Comparison of ENCODE assay signal across 20 cellular contexts in the genomic region with DNA sequence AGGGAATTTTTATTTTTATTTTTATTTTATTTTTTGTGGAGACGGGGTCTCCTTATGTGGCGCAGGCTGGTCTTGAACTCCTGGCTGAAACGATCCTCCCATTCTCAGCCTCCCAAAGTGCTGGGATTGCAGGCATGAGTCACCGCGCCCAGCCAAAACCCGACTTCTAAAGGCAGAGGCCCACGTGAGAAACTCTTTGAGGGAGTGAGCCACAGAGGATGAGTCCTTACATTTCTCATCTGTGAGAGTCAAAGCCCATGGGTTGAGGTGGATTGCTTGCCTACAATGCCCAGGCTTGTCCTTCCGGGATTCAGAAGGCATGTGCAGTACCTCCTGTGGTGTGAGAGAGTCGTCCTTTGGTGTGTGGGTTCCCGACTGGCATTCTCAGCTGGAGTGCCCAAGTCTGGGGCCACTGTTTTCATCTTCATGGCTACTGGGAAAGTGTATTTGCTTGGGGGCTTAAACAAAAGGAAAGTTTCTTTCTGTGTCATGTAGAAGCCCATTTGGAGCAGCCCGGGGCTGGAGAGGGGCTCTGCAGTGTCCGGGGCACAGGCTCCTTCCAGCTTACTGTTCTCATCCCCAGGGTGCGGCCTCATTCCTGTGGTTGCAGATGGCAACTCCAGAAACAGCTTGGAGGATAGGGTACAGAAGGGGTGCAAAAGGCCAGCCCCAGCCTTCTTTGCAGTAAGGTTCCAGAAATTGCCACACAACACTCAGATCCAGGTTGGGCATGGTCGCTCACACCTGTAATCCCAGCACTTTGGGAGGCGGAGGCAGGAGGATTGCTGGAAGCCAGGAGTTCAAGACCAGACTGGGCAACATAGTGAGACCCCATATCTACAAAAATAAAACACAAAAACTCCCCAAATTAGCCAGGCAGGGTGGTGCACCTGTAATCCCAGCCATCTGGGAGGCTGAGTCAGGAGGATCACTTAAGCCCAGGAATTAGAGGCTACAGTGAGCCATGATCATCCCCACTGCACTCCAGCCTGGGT. TPM values are rescaled to one million over a fixed set of nuclear protein-coding genes. Genes with fewer than 3 reads are reported as not detected.
DNase-seq lines count a peak whose midpoint lies in the region; ATAC-seq and TF ChIP-seq lines count a peak whose summit lies in the region.
"Had no signal": no experiment of that assay in that cellular context is flagged by ENCODE, and none has a peak within 500 bp of the region (broad histone marks: within the 10 kb centered on the region; RNA-seq: fewer than 3 reads in every experiment).

No MANE protein-coding gene starts in this region.

- no peak for TF ChIP-seq POLR2A in sigmoid colon (IDR thresholded peaks at IDR 0.05)

- POLR2A ChIA-PET in PC-9 (lab: Charles Lee; ENCODE audit: unreplicated experiment) = interaction anchor here (0.6 to 0.7 kb wide), 2 partner anchors 62 to 965 kb away, joined by 3 to 9 read pairs; a partner anchor contains a TSS
- POLR2A ChIA-PET in activated CD8-positive, alpha-beta T cell treated with anti-CD3 and anti-CD28 coated beads for 36 hours (lab: Charles Lee) = no interaction called here

- no peak overlapping the region for H3K4me3 Mint-ChIP-seq in activated naive CD4-positive, alpha-beta T cell treated with anti-CD3 and anti-CD28 coated beads, Interleukin-2, amount 10 ng/mL, durations not matched to agents 7 days and 5 days
- H3K4me3 Mint-ChIP-seq in activated CD8-positive, alpha-beta T cell treated with anti-CD3 and anti-CD28 coated beads for 36 hours = no peak overlapping the region
- H3K4me3 Mint-ChIP-seq: activated T-cell treated with anti-CD3 and anti-CD28 coated beads, Interleukin-2, amount 50 U/mL, for 72 hours had no signal

- no peaks in the 10 kb centered on the region for H3K27me3 ChIP-seq in PC-9 (ENCODE audit: insufficient read depth, low read depth)
- peaks cover 0 to 20% (median 2%) of the 10 kb centered on the region in 3 donors for H3K27me3 ChIP-seq in sigmoid colon
- H3K27me3 ChIP-seq: adrenal gland, pancreas, uterus had no signal

- BruUV-seq in PC-9 (replicated peaks; lab: Mats Ljungman, UMichigan) = no TSS peak

- H4K20me1 ChIP-seq in PC-9 (ENCODE audit: insufficient read depth) = no peaks in the 10 kb centered on the region

- no peaks in the 10 kb centered on the region for H3K36me3 Mint-ChIP-seq in activated naive CD4-positive, alpha-beta T cell treated with anti-CD3 and anti-CD28 coated beads, Interleukin-2, amount 10 ng/mL, durations not matched to agents 7 days and 5 days
- no peaks in the 10 kb centered on the region for H3K36me3 Mint-ChIP-seq in activated CD8-positive, alpha-beta T cell treated with anti-CD3 and anti-CD28 coated beads for 36 hours (ENCODE audit: low read depth)

- intact Hi-C loops in PC-9 (cut with micrococcal nuclease; ENCODE audit: unreplicated experiment) (no loop called here), sigmoid colon (cut with DNase I) (loop anchor here (10.0 kb wide), 1 partner anchor 923 kb away; no protein-coding TSS in a partner anchor)
- intact Hi-C loops in activated CD8-positive, alpha-beta T cell treated with anti-CD3 and anti-CD28 coated beads for 36 hours (cut with micrococcal nuclease) = no loop called here

- peaks cover 38% of the 10 kb centered on the region for H3K27me3 Mint-ChIP-seq in activated naive CD4-positive, alpha-beta T cell treated with anti-CD3 and anti-CD28 coated beads, Interleukin-2, amount 10 ng/mL, durations not matched to agents 7 days and 5 days
- peaks cover 6% of the 10 kb centered on the region for H3K27me3 Mint-ChIP-seq in activated CD8-positive, alpha-beta T cell treated with anti-CD3 and anti-CD28 coated beads for 36 hours

- WGBS in sigmoid colon, 2 donors = 77 to 84% methylated on average over 15 of the region's 15 CpGs

- H3K4me1 Mint-ChIP-seq in activated naive CD4-positive, alpha-beta T cell treated with anti-CD3 and anti-CD28 coated beads, Interleukin-2, amount 10 ng/mL, durations not matched to agents 7 days and 5 days = peaks cover 8% of the 10 kb centered on the region
- no peaks in the 10 kb centered on the region for H3K4me1 Mint-ChIP-seq in activated CD8-positive, alpha-beta T cell treated with anti-CD3 and anti-CD28 coated beads for 36 hours (ENCODE audit: low read depth)

- H3K79me2 ChIP-seq in PC-9 (ENCODE audit: low read depth) = no peaks in the 10 kb centered on the region

- H3K4me2 ChIP-seq in PC-9 = no peak overlapping the region

- no peak overlapping the region for H2AFZ ChIP-seq in PC-9

- no peak overlapping the region for H3K27ac Mint-ChIP-seq in activated naive CD4-positive, alpha-beta T cell treated with anti-CD3 and anti-CD28 coated beads, Interleukin-2, amount 10 ng/mL, durations not matched to agents 7 days and 5 days
- no peak overlapping the region for H3K27ac Mint-ChIP-seq in activated CD8-positive, alpha-beta T cell treated with anti-CD3 and anti-CD28 coated beads for 36 hours
- H3K27ac Mint-ChIP-seq: activated T-cell treated with anti-CD3 and anti-CD28 coated beads, Interleukin-2, amount 50 U/mL, for 72 hours had no signal

- H3K4me3 ChIP-seq in PC-9 = no peak overlapping the region
- no peak overlapping the region for H3K4me3 ChIP-seq in epithelial cell of esophagus (ENCODE audit: low read length)
- H3K4me3 ChIP-seq in sigmoid colon = no peak overlapping the region
- H3K4me3 ChIP-seq: adrenal gland, pancreas, uterus had no signal

- H3K36me3 ChIP-seq in PC-9 (ENCODE audit: low read depth) (no peaks in the 10 kb centered on the region), sigmoid colon (no peaks in the 10 kb centered on the region)
- H3K36me3 ChIP-seq: adrenal gland, pancreas, uterus had no signal

- no peaks in the 10 kb centered on the region for H3K4me1 ChIP-seq in PC-9 (replicated peaks; ENCODE audit: insufficient read depth)
- no peaks in the 10 kb centered on the region for H3K4me1 ChIP-seq in sigmoid colon
- H3K4me1 ChIP-seq: adrenal gland, pancreas, uterus had no signal

- no peaks in the 10 kb centered on the region for H3K9me3 Mint-ChIP-seq in activated naive CD4-positive, alpha-beta T cell treated with anti-CD3 and anti-CD28 coated beads, Interleukin-2, amount 10 ng/mL, durations not matched to agents 7 days and 5 days
- no peaks in the 10 kb centered on the region for H3K9me3 Mint-ChIP-seq in activated CD8-positive, alpha-beta T cell treated with anti-CD3 and anti-CD28 coated beads for 36 hours
- H3K9me3 Mint-ChIP-seq: activated T-cell treated with anti-CD3 and anti-CD28 coated beads, Interleukin-2, amount 50 U/mL, for 72 hours had no signal

- no peaks in the 10 kb centered on the region for H3F3A ChIP-seq in PC-9 (ENCODE audit: insufficient read depth, low read depth)

- no peaks in the 10 kb centered on the region for H3K9me2 ChIP-seq in PC-9 (ENCODE audit: insufficient read depth)

- TF ChIP-seq CTCF in PC-9 (conservative IDR thresholded peaks at IDR 0.05) = no peak
- no peak for TF ChIP-seq CTCF in epithelial cell of esophagus (IDR thresholded peaks at IDR 0.05; ENCODE audit: insufficient read depth, low read depth, low read length, missing control alignments)
- no peak for TF ChIP-seq CTCF in sigmoid colon (IDR thresholded peaks at IDR 0.05)
- TF ChIP-seq CTCF in activated CD8-positive, alpha-beta T cell treated with anti-CD3 and anti-CD28 coated beads for 36 hours (IDR thresholded peaks at IDR 0.05) = no peak

- TF ChIP-seq EP300 in sigmoid colon (IDR thresholded peaks at IDR 0.05) = no peak

- H3K9me3 ChIP-seq in PC-9 (ENCODE audit: insufficient read depth, low read depth) (no peaks in the 10 kb centered on the region), sigmoid colon (no peaks in the 10 kb centered on the region)
- H3K9me3 ChIP-seq: adrenal gland, pancreas, uterus had no signal

- CTCF ChIA-PET in activated naive CD4-positive, alpha-beta T cell treated with anti-CD3 and anti-CD28 coated beads, Interleukin-2, amount 10 ng/mL, durations not matched to agents 7 days and 5 days (lab: Charles Lee) = no interaction called here
- CTCF ChIA-PET in PC-9 (lab: Charles Lee) = no interaction called here
- CTCF ChIA-PET in activated CD8-positive, alpha-beta T cell treated with anti-CD3 and anti-CD28 coated beads for 36 hours (lab: Charles Lee) = no interaction called here

- no peak for ATAC-seq in HG02970 (IDR thresholded peaks at IDR 0.05; ENCODE audit: low FRiP score, unreplicated experiment)
- no peak for ATAC-seq in activated CD8-positive, alpha-beta T cell treated with anti-CD3 and anti-CD28 coated beads for 36 hours
- ATAC-seq: activated T-cell treated with anti-CD3 and anti-CD28 coated beads, Interleukin-2, amount 50 U/mL, for 72 hours; left ventricle myocardium superior; pancreas had no signal

- H3K27ac ChIP-seq in PC-9 (no peak overlapping the region), sigmoid colon (no peak overlapping the region)
- H3K27ac ChIP-seq: adrenal gland, pancreas, uterus, VCaP had no signal

- DNase-seq in activated naive CD4-positive, alpha-beta T cell treated with anti-CD3 and anti-CD28 coated beads, Interleukin-2, amount 10 ng/mL, durations not matched to agents 7 days and 5 days = peak; percentile 15
- no peak for DNase-seq in activated naive CD4-positive, alpha-beta T cell treated with anti-CD3 and anti-CD28 coated beads, Interleukin-2, amount 50 U/mL, for 16 hours
- DNase-seq in PC-9 (peak; percentile 29 to 41), epithelial cell of esophagus (ENCODE audit: low read depth) (peak; percentile 99), sigmoid colon (peak; percentile 40), NCI-H1694 (lab: John Stamatoyannopoulos, UW) (no peak)
- DNase-seq in activated CD8-positive, alpha-beta T cell treated with anti-CD3 and anti-CD28 coated beads for 36 hours = no peak
- DNase-seq: ACHN; activated T-cell treated with anti-CD3 and anti-CD28 coated beads, Interleukin-2, amount 50 U/mL, for 72 hours; adrenal gland; DMS79 treated with DMSO at 0.1 percent for 48 hours; IMR-90; left ventricle myocardium superior; NCI-H1092; pancreas; T-helper 1 cell; uterus had no signal

RNA-seq across cellular contexts. Expression of a gene that starts 29.4 kb away (rescaled TPM):
- total RNA-seq in PC-9 (2021) (not detected in 2 replicates), sigmoid colon (1 to 10 TPM; 7.5 to 9.1 (median 8.6) TPM)
- 1 to 10 TPM; 3.9 to 4.2 (median 3.9) TPM for polyA plus RNA-seq in sigmoid colon
- total RNA-seq in activated CD8-positive, alpha-beta T cell treated with anti-CD3 and anti-CD28 coated beads for 36 hours = not detected
- total RNA-seq: endothelial cell of umbilical vein, IMR-90 had no signal
- polyA plus RNA-seq: endothelial cell of umbilical vein, IMR-90 had no signal

RNA-seq across cellular contexts. Expression of a gene that starts 47.9 kb away (rescaled TPM):
- 138 and 200 TPM in 2 replicates for total RNA-seq in PC-9 (2021)
- total RNA-seq in sigmoid colon = 100 to 1,000 TPM in 1 of 4 donors, 10 to 100 TPM in 3; 70.3 to 115 (median 79.0) TPM
- 100 to 1,000 TPM in 2 of 3 donors, 10 to 100 TPM in 1; 81.1 to 103 (median 103) TPM for polyA plus RNA-seq in sigmoid colon
- total RNA-seq in activated CD8-positive, alpha-beta T cell treated with anti-CD3 and anti-CD28 coated beads for 36 hours = 100 to 1,000 TPM; 120 to 129 TPM

Comparison
In these comparisons a context has a peak if more than half of its experiments do, and no peak if none do; other contexts are left out.
1. DNase-seq: peak in activated naive CD4-positive, alpha-beta T cell treated with anti-CD3 and anti-CD28 coated beads, Interleukin-2, amount 10 ng/mL, durations not matched to agents 7 days and 5 days (single experiment), PC-9 (2 of 2), epithelial cell of esophagus (single experiment) and sigmoid colon (single experiment); none in activated naive CD4-positive, alpha-beta T cell treated with anti-CD3 and anti-CD28 coated beads, Interleukin-2, amount 50 U/mL, for 16 hours (single experiment), activated CD8-positive, alpha-beta T cell treated with anti-CD3 and anti-CD28 coated beads for 36 hours (single experiment) and NCI-H1694 (single experiment).